Comparison of ENCODE assay signal across 2 cellular contexts in the genomic region with DNA sequence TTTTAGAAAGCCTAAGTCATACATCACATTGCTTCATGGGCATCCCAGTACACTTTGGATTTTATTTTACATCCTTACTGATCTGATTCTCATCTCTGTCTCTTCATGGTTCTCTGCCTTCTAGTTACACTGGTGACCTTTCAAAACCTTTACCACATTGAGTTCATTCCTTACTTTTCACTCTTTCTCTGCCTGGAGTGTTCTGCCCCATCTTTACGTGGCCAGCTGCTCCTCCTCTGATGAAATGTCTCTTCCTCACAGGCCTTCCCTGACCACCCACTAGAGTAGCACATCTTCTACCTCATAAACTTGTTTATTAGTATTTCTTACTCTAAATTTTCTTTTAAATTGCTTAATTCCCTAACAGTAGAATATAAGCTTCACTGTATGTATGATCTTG.
TF ChIP-seq lines count a peak whose summit lies in the region.

No MANE protein-coding gene starts in this region.

TF ChIP-seq in A549, 52 proteins besides CTCF, POLR2A, EP300 and RAD21:
- TF ChIP-seq ESRRA (IDR thresholded peaks at IDR 0.05; ENCODE audit: borderline replicate concordance, low read length) (no peak), CBX8 (IDR thresholded peaks at IDR 0.05) (no peak), MYC (IDR thresholded peaks at IDR 0.05; ENCODE audit: borderline replicate concordance, low read length) (no peak), CEBPB (IDR thresholded peaks at IDR 0.05) (no peak), RCOR1 (IDR thresholded peaks at IDR 0.05; ENCODE audit: low read depth, low read length) (no peak), RNF2 (IDR thresholded peaks at IDR 0.05; ENCODE audit: borderline replicate concordance, low read depth) (no peak), JUN (IDR thresholded peaks at IDR 0.05) (no peak)

TF ChIP-seq in SK-N-SH, 30 proteins besides CTCF, POLR2A, EP300 and RAD21:
- TF ChIP-seq NRF1 (IDR thresholded peaks at IDR 0.05; ENCODE audit: low read depth, low read length) (no peak), RFX5 (IDR thresholded peaks at IDR 0.05; ENCODE audit: low read length) (no peak), RXRA (IDR thresholded peaks at IDR 0.05; ENCODE audit: borderline replicate concordance, low read depth) (no peak), GATA2 (CRISPR knock-in tag; IDR thresholded peaks at IDR 0.05) (no peak)
- TF ChIP-seq, protein P1, sequence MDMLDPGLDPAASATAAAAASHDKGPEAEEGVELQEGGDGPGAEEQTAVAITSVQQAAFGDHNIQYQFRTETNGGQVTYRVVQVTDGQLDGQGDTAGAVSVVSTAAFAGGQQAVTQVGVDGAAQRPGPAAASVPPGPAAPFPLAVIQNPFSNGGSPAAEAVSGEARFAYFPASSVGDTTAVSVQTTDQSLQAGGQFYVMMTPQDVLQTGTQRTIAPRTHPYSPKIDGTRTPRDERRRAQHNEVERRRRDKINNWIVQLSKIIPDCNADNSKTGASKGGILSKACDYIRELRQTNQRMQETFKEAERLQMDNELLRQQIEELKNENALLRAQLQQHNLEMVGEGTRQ (IDR thresholded peaks at IDR 0.05; ENCODE audit: borderline replicate concordance, low read depth, low read length): no peak
TF ChIP-seq in SK-N-SH: peak in this region for 0.
